Comparison of ENCODE assay signal across 13 cellular contexts in genomic region chr6:27834879-27835549, GRCh38.
DNase-seq lines count a peak whose midpoint lies in the region; ATAC-seq and TF ChIP-seq lines count a peak whose summit lies in the region.
"Had no signal": no experiment of that assay in that cellular context is flagged by ENCODE, and none has a peak within 500 bp of the region (broad histone marks: within the 10 kb centered on the region; RNA-seq: fewer than 3 reads in every experiment).

No MANE protein-coding gene starts in this region.

- no peaks in the 10 kb centered on the region for H3K9me3 Mint-ChIP-seq in immature natural killer cell

- no peak overlapping the region for H2AFZ ChIP-seq in HCT116 (ENCODE audit: low read depth, low read length, poor library complexity, severe bottlenecking)

- peak overlapping the region; percentile 3 for H3K4me3 Mint-ChIP-seq in T-helper 17 cell
- no peak overlapping the region for H3K4me3 Mint-ChIP-seq in immature natural killer cell

- peak overlapping the region in 9 of 11 experiments; percentile 94 to 99 (median 98); a peak in 16 of 22 replicates for H3K27ac ChIP-seq in BLaER1 treated with 17β-estradiol and CSF1 and Interleukin-3, amounts not matched to agents 10 nM and 100 nM
- peak overlapping the region; percentile 98; the same call in 1 of the 2 replicates for H3K27ac ChIP-seq in HCT116 (ENCODE audit: low read depth, low read length)
- no peak overlapping the region for H3K27ac ChIP-seq in ovary

- RAD21 ChIA-PET in HCT116 (lab: Charles Lee; ENCODE audit: low non-redundant PET in 1 of 2, low total read pairs in 2 of 2, uncharacterized antibody in 2 of 2, unreplicated experiment in 2 of 2), result no interaction called here

- no peak for TF ChIP-seq CTCF in HCT116 (IDR thresholded peaks at IDR 0.05 in 2 of 3, conservative IDR thresholded peaks at IDR 0.05 in 1 of 3; ENCODE audit: borderline replicate concordance in 1 of 3, insufficient read depth in 1 of 3, low read depth in 2 of 3, low read length in 2 of 3)
- no peak for TF ChIP-seq CTCF in ovary (IDR thresholded peaks at IDR 0.05)

- TF ChIP-seq POLR2A in HCT116 (IDR thresholded peaks at IDR 0.05; ENCODE audit: borderline replicate concordance, extremely low read depth, insufficient read depth, insufficient read length) (no peak), ovary (IDR thresholded peaks at IDR 0.05) (no peak)

- peaks cover 24 to 53% (median 45%) of the 10 kb centered on the region in 10 experiments for H3K4me1 ChIP-seq in BLaER1 treated with 17β-estradiol and CSF1 and Interleukin-3, amounts not matched to agents 10 nM and 100 nM
- H3K4me1 ChIP-seq in HCT116 (ENCODE audit: control insufficient read depth in 1 of 2, insufficient read depth in 2 of 2, low read length in 2 of 2) (peaks cover 27 to 52% of the 10 kb centered on the region in 2 experiments), ovary (ENCODE audit: insufficient read depth) (peaks cover 5% of the 10 kb centered on the region)

- POLR2A ChIA-PET in HCT116 (lab: Charles Lee), result interaction anchor here (1.4 to 11.9 kb wide), 8 partner anchors 9 to 702 kb away, joined by 3 to 422 read pairs (median 106); a partner anchor contains a TSS

- H3K27me3 ChIP-seq in BLaER1 treated with 17β-estradiol and CSF1 and Interleukin-3, amounts not matched to agents 10 nM and 100 nM, result no peaks in the 10 kb centered on the region
- no peaks in the 10 kb centered on the region for H3K27me3 ChIP-seq in HCT116 (ENCODE audit: insufficient read depth, low read length)
- no peaks in the 10 kb centered on the region for H3K27me3 ChIP-seq in ovary
- H3K27me3 ChIP-seq: left lung had no signal

- BruUV-seq in HCT116 (replicated peaks; lab: Mats Ljungman, UMichigan), result no TSS peak

- no peaks in the 10 kb centered on the region for H3K9me3 ChIP-seq in BLaER1 treated with 17β-estradiol and CSF1 and Interleukin-3, amounts not matched to agents 10 nM and 100 nM (replicated peaks in 1 of 11)
- no peaks in the 10 kb centered on the region for H3K9me3 ChIP-seq in HCT116 (ENCODE audit: control insufficient read depth in 1 of 2, insufficient read depth in 1 of 2, low read depth in 1 of 2, low read length in 2 of 2)
- H3K9me3 ChIP-seq in T-helper 17 cell (ENCODE audit: control insufficient read depth, low read length, poor library complexity, severe bottlenecking), result no peaks in the 10 kb centered on the region
- H3K9me3 ChIP-seq in ovary, result no peaks in the 10 kb centered on the region
- H3K9me3 ChIP-seq: left lung had no signal

- WGBS in ovary, 3 donors, result 75 to 88% (median 78%) methylated on average over 4 of the region's 4 CpGs

- peaks cover 4% of the 10 kb centered on the region for H3K27me3 Mint-ChIP-seq in T-helper 17 cell
- H3K27me3 Mint-ChIP-seq in immature natural killer cell (ENCODE audit: low read depth in 3 of 3), result peaks cover 4 to 14% (median 12%) of the 10 kb centered on the region in 3 donors

- DNase-seq in HCT116 (ENCODE audit: low read depth, low spot score) (no peak), T-helper 17 cell (no peak), immature natural killer cell (no peak), iPS-NIHi7 (ENCODE audit: extremely low spot score) (no peak), superior temporal gyrus (ENCODE audit: extremely low spot score) (no peak), ovary (no peak)
- DNase-seq: foreskin melanocyte, Kasumi-1, left lung, NCI-H524 treated with DMSO at 0.1 percent for 48 hours, right cardiac atrium had no signal

- no peaks in the 10 kb centered on the region for H3K9me2 ChIP-seq in HCT116 (ENCODE audit: insufficient read depth)

- peaks cover 0 to 10% (median 0%) of the 10 kb centered on the region in 11 experiments; a peak in 3 of 22 replicates for H4K20me1 ChIP-seq in BLaER1 treated with 17β-estradiol and CSF1 and Interleukin-3, amounts not matched to agents 10 nM and 100 nM
- no peaks in the 10 kb centered on the region for H4K20me1 ChIP-seq in HCT116 (ENCODE audit: insufficient read depth)

- H3K27ac Mint-ChIP-seq in T-helper 17 cell (no peak overlapping the region), immature natural killer cell (peak overlapping the region in 4 of 6 donors; percentile 73 to 94 (median 80))

- H3K36me3 Mint-ChIP-seq in T-helper 17 cell (ENCODE audit: low read depth) (no peaks in the 10 kb centered on the region), immature natural killer cell (peaks cover 0 to 7% (median 0%) of the 10 kb centered on the region in 3 donors)

- peak overlapping the region in 10 of 11 experiments; percentile 3 to 97 (median 52); a peak in 16 of 22 replicates for H3K9ac ChIP-seq in BLaER1 treated with 17β-estradiol and CSF1 and Interleukin-3, amounts not matched to agents 10 nM and 100 nM
- H3K9ac ChIP-seq in HCT116 (ENCODE audit: low read length), result 0 out of 2 replicates have a peak overlapping the region, but pooled peaks have one; percentile 19

- intact Hi-C loops in HCT116 (cut with micrococcal nuclease), result no loop called here
- intact Hi-C loops in ovary (cut with DNase I), result no loop called here

- H3K36me3 ChIP-seq in BLaER1 treated with 17β-estradiol and CSF1 and Interleukin-3, amounts not matched to agents 10 nM and 100 nM, result peaks cover 8 to 17% (median 12%) of the 10 kb centered on the region in 11 experiments; a peak in 10 of 22 replicates
- no peaks in the 10 kb centered on the region for H3K36me3 ChIP-seq in HCT116 (ENCODE audit: control insufficient read depth in 1 of 2, insufficient read depth in 2 of 2, low read length in 2 of 2)
- H3K36me3 ChIP-seq in ovary, result no peaks in the 10 kb centered on the region
- H3K36me3 ChIP-seq: left lung had no signal

- no peak for ATAC-seq in HCT116
- no peak for ATAC-seq in T-helper 17 cell
- ATAC-seq in GM21515 (IDR thresholded peaks at IDR 0.05; ENCODE audit: unreplicated experiment), result no peak
- ATAC-seq: left lung, right cardiac atrium had no signal

- TF ChIP-seq RAD21 in HCT116 (IDR thresholded peaks at IDR 0.05; ENCODE audit: low read depth), result no peak

- peaks cover 32% of the 10 kb centered on the region for H3K4me1 Mint-ChIP-seq in T-helper 17 cell
- peaks cover 22 to 32% of the 10 kb centered on the region in 2 donors for H3K4me1 Mint-ChIP-seq in immature natural killer cell

- CTCF ChIA-PET in HCT116 (lab: Charles Lee), result interaction anchor here (1.1 to 1.8 kb wide), 2 partner anchors 60 kb away, joined by 3 to 5 read pairs; no protein-coding TSS in a partner anchor

- TF ChIP-seq EP300 in ovary (IDR thresholded peaks at IDR 0.05), result no peak

- peak overlapping the region; percentile 9 to 95 (median 90); a peak in 19 of 22 replicates for H3K4me2 ChIP-seq in BLaER1 treated with 17β-estradiol and CSF1 and Interleukin-3, amounts not matched to agents 10 nM and 100 nM
- no peak overlapping the region for H3K4me2 ChIP-seq in HCT116 (ENCODE audit: low read length)

- no peaks in the 10 kb centered on the region; the same call in 1 of the 2 replicates for H3K79me2 ChIP-seq in HCT116 (ENCODE audit: insufficient read depth, low read length)

- H3K4me3 ChIP-seq in BLaER1 treated with 17β-estradiol and CSF1 and Interleukin-3, amounts not matched to agents 10 nM and 100 nM, result no peak overlapping the region
- no peak overlapping the region for H3K4me3 ChIP-seq in HCT116 (replicated peaks in 1 of 2; ENCODE audit: low read depth in 1 of 2, low read length in 2 of 2)
- no peak overlapping the region for H3K4me3 ChIP-seq in ovary
- H3K4me3 ChIP-seq: left lung had no signal

TF ChIP-seq in HCT116, 20 proteins besides CTCF, POLR2A, EP300 and RAD21:
- TF ChIP-seq EGR1 (IDR thresholded peaks at IDR 0.05; ENCODE audit: low read depth) (no peak), CBX3 (IDR thresholded peaks at IDR 0.05; ENCODE audit: low read depth) (no peak), JUND (IDR thresholded peaks at IDR 0.05) (no peak), CEBPB (IDR thresholded peaks at IDR 0.05; ENCODE audit: low read depth) (no peak), SRF (IDR thresholded peaks at IDR 0.05; ENCODE audit: low read depth) (no peak), SP1 (IDR thresholded peaks at IDR 0.05; ENCODE audit: low read depth) (no peak), ZNF274 (IDR thresholded peaks at IDR 0.05; ENCODE audit: low read depth, low read length) (no peak), MAX (IDR thresholded peaks at IDR 0.05) (no peak), ELF1 (IDR thresholded peaks at IDR 0.05; ENCODE audit: borderline replicate concordance, low read depth) (no peak), FOSL1 (IDR thresholded peaks at IDR 0.05; ENCODE audit: low read depth) (no peak), YY1 (IDR thresholded peaks at IDR 0.05; ENCODE audit: extremely low read depth, insufficient replicate concordance, low read depth, low read length) (no peak), TCF7L2 (IDR thresholded peaks at IDR 0.05; ENCODE audit: borderline replicate concordance, extremely low read depth, insufficient read depth, insufficient read length) (no peak), ATF3 (IDR thresholded peaks at IDR 0.05) (no peak), EZH2 (IDR thresholded peaks at IDR 0.05) (no peak), EZH2phosphoT487 (IDR thresholded peaks at IDR 0.05; ENCODE audit: borderline replicate concordance) (no peak), POLR2AphosphoS5 (IDR thresholded peaks at IDR 0.05; ENCODE audit: low read depth, low read length) (no peak)

Comparison
In these comparisons a context has a peak if more than half of its experiments do, and no peak if none do; other contexts are left out.
1. H3K27ac ChIP-seq: peak in BLaER1 treated with 17β-estradiol and CSF1 and Interleukin-3, amounts not matched to agents 10 nM and 100 nM (9 of 11) and HCT116 (single experiment); none in ovary (0 of 2).